ENCODE assay signal across 10 cellular contexts in genomic region chr3:13023251-13024055, GRCh38. TPM values are rescaled to one million over a fixed set of nuclear protein-coding genes. Genes with fewer than 3 reads are reported as not detected.
A peak's percentile ranks its signal among the peaks of the same experiment; 100 is the strongest.
DNase-seq lines count a peak whose midpoint lies in the region; ATAC-seq and TF ChIP-seq lines count a peak whose summit lies in the region.
"Had no signal": no experiment of that assay in that cellular context is flagged by ENCODE, and none has a peak within 500 bp of the region (broad histone marks: within the 10 kb centered on the region; RNA-seq: fewer than 3 reads in every experiment).

No MANE protein-coding gene starts in this region.

- H2AFZ ChIP-seq in neuronal stem cell (ENCODE audit: low read length), result no peak overlapping the region

- no peak for TF ChIP-seq CTCF in WERI-Rb-1 (IDR thresholded peaks at IDR 0.05; ENCODE audit: low read depth, low read length)

- no peak overlapping the region for H2BK5ac ChIP-seq in neuronal stem cell (ENCODE audit: low read length)

- in situ Hi-C loops in G401 (cut with HindIII; ENCODE audit: low sequenced_read_pairs), result no loop called here

- H3K4me3 ChIP-seq in WERI-Rb-1 (ENCODE audit: low read depth, low read length) (peak overlapping the region; percentile 4), neuronal stem cell (ENCODE audit: low read length in 2 of 2) (no peak overlapping the region)
- H3K4me3 ChIP-seq: lung had no signal

- no peak overlapping the region for H4K8ac ChIP-seq in neuronal stem cell (ENCODE audit: low read depth, low read length)

- no peak overlapping the region for H3K4me2 ChIP-seq in neuronal stem cell (ENCODE audit: insufficient read depth, low read length, poor library complexity, severe bottlenecking)

- no peak overlapping the region for H3K18ac ChIP-seq in neuronal stem cell (ENCODE audit: low read length)

- H3K79me1 ChIP-seq in neuronal stem cell (ENCODE audit: low read depth, low read length), result no peaks in the 10 kb centered on the region

- DNase-seq in DMS 273 treated with DMSO at 0.1 percent for 48 hours (lab: John Stamatoyannopoulos, UW) (peak; percentile 30), WERI-Rb-1 (peak; percentile 86), neuronal stem cell (ENCODE audit: low spot score) (no peak), G401 (ENCODE audit: low spot score) (no peak)
- DNase-seq in activated CD4-positive, alpha-beta T cell treated with anti-CD3 and anti-CD28 coated beads for 48 hours, result no peak
- DNase-seq in activated CD4-positive, alpha-beta T cell treated with anti-CD3 and anti-CD28 coated beads for 1 hour, result no peak

- no peak overlapping the region for H2BK12ac ChIP-seq in neuronal stem cell (ENCODE audit: low read length)

- H3K27ac ChIP-seq in WERI-Rb-1, result peak overlapping the region; percentile 97
- no peak overlapping the region for H3K27ac ChIP-seq in neuronal stem cell (replicated peaks; ENCODE audit: low read length)
- H3K27ac ChIP-seq: epithelial cell of prostate had no signal

- H3K9me3 ChIP-seq in WERI-Rb-1 (ENCODE audit: severe bottlenecking) (no peaks in the 10 kb centered on the region), neuronal stem cell (replicated peaks in 1 of 2; ENCODE audit: control insufficient read depth in 2 of 2, insufficient read depth in 1 of 2, low read depth in 1 of 2, low read length in 2 of 2) (no peaks in the 10 kb centered on the region)

- H3K36me3 ChIP-seq in WERI-Rb-1 (no peaks in the 10 kb centered on the region; the same call in 1 of the 2 replicates), neuronal stem cell (replicated peaks in 1 of 2; ENCODE audit: control insufficient read depth in 2 of 2, insufficient read depth in 2 of 2, low read length in 2 of 2) (no peaks in the 10 kb centered on the region)

- peak; percentile 28 for ATAC-seq in HG02642 (IDR thresholded peaks at IDR 0.05; ENCODE audit: poor library complexity, unreplicated experiment)
- ATAC-seq in HG03196 (IDR thresholded peaks at IDR 0.05; ENCODE audit: unreplicated experiment), result no peak

- H3K27me3 ChIP-seq in WERI-Rb-1 (ENCODE audit: insufficient read depth, low read depth, severe bottlenecking), result no peaks in the 10 kb centered on the region
- H3K27me3 ChIP-seq in neuronal stem cell (ENCODE audit: control insufficient read depth in 3 of 3, insufficient read depth in 3 of 3, low read depth in 1 of 3, low read length in 3 of 3), result no peaks in the 10 kb centered on the region

- no peak overlapping the region for H3K4ac ChIP-seq in neuronal stem cell (ENCODE audit: low read length)

- H2BK15ac ChIP-seq in neuronal stem cell (ENCODE audit: low read length), result no peak overlapping the region

- H3K4me1 ChIP-seq in neuronal stem cell (ENCODE audit: control insufficient read depth in 2 of 2, insufficient read depth in 1 of 2, low read depth in 1 of 2, low read length in 2 of 2), result peaks cover 32 to 36% of the 10 kb centered on the region in 2 donors

- WGBS in neuronal stem cell (ENCODE audit: extremely low coverage in 2 of 2, insufficient read length in 2 of 2, insufficient replicate concordance in 1 of 2), 2 donors, result no CpG with 5 or more reads among the region's 5 CpGs

- H3K23ac ChIP-seq in neuronal stem cell (ENCODE audit: low read depth, low read length, poor library complexity), result no peak overlapping the region

- H2AK5ac ChIP-seq in neuronal stem cell (ENCODE audit: low read depth, low read length), result peak overlapping the region; percentile 1

- H3K14ac ChIP-seq in neuronal stem cell (ENCODE audit: low read length), result no peak overlapping the region

- H2BK120ac ChIP-seq in neuronal stem cell (ENCODE audit: low read depth, low read length), result no peak overlapping the region

- no peak overlapping the region for H4K91ac ChIP-seq in neuronal stem cell (ENCODE audit: low read depth, low read length, poor library complexity)

- H3K9ac ChIP-seq in neuronal stem cell (ENCODE audit: low read depth, low read length, poor library complexity), result no peak overlapping the region

RNA-seq across cellular contexts. Expression of gene IQSEC1, which starts 49.8 kb away (rescaled TPM):
- 22.0 TPM for polyA plus RNA-seq in neuronal stem cell (2013, experiment 1 of 2)
- 22.8 TPM for polyA plus RNA-seq in neuronal stem cell (2013, experiment 2 of 2)
- 6.5 and 10.7 TPM in 2 replicates for total RNA-seq in G401 (2014; rRNA removed; shearing (Covaris generic))

Comparison
In these comparisons a context has a peak if more than half of its experiments do, and no peak if none do; other contexts are left out.
1. DNase-seq: peak in DMS 273 treated with DMSO at 0.1 percent for 48 hours (single experiment) and WERI-Rb-1 (single experiment); none in neuronal stem cell (single experiment), activated CD4-positive, alpha-beta T cell treated with anti-CD3 and anti-CD28 coated beads for 48 hours (single experiment), activated CD4-positive, alpha-beta T cell treated with anti-CD3 and anti-CD28 coated beads for 1 hour (single experiment) and G401 (single experiment).